ENCODE assay signal across 16 cellular contexts in the genomic region with DNA sequence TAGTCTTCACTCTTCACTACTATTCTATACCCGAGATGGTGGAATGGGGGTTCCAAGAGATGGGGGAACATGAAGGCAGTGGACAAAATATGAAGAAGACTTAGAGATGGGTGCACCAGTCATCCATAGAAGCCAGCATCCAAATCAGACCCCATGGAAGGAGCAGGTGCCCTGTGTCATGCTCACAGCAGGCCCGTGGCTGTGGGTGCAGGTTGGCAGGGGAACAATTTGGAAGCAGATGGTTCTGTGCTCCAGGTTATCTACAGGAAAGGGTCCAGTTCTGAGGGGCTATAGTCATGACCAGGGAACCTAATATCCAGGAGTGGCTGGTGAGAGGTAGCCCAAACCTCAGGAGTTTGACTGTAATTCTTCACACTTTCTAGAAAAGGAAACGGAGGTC. TPM values are rescaled to one million over a fixed set of nuclear protein-coding genes. Genes with fewer than 3 reads are reported as not detected.
DNase-seq lines count a peak whose midpoint lies in the region; ATAC-seq and TF ChIP-seq lines count a peak whose summit lies in the region.
"Had no signal": no experiment of that assay in that cellular context is flagged by ENCODE, and none has a peak within 500 bp of the region (broad histone marks: within the 10 kb centered on the region; RNA-seq: fewer than 3 reads in every experiment).

No MANE protein-coding gene starts in this region.

- TF ChIP-seq POLR2A in Peyer's patch (IDR thresholded peaks at IDR 0.05) = no peak

- H3K36me3 ChIP-seq in endodermal cell (ENCODE audit: control insufficient read depth, insufficient read depth, low read length) (no peaks in the 10 kb centered on the region), Peyer's patch (peaks cover 0 to 9% (median 0%) of the 10 kb centered on the region in 3 donors)
- H3K36me3 ChIP-seq: right lobe of liver had no signal

- H3K4me1 ChIP-seq in endodermal cell (ENCODE audit: control insufficient read depth, insufficient read depth, low read length) (no peaks in the 10 kb centered on the region), Peyer's patch (peaks cover 0 to 62% (median 7%) of the 10 kb centered on the region in 4 donors)

- H3K27me3 ChIP-seq in AG04450 (ENCODE audit: control insufficient read depth, insufficient read depth, low read length) (no peaks in the 10 kb centered on the region), endodermal cell (ENCODE audit: control insufficient read depth, insufficient read depth, low read length, poor library complexity, severe bottlenecking) (no peaks in the 10 kb centered on the region), Peyer's patch (no peaks in the 10 kb centered on the region)
- H3K27me3 ChIP-seq: right lobe of liver, tibial nerve had no signal

- H3K9me3 Mint-ChIP-seq in endodermal cell (no peaks in the 10 kb centered on the region), osteocyte (ENCODE audit: unreplicated experiment) (no peaks in the 10 kb centered on the region)
- H3K9me3 Mint-ChIP-seq: H9 had no signal

- H3K27me3 Mint-ChIP-seq in endodermal cell (ENCODE audit: insufficient read depth) = no peaks in the 10 kb centered on the region
- H3K27me3 Mint-ChIP-seq in osteocyte (ENCODE audit: unreplicated experiment) = no peaks in the 10 kb centered on the region

- ATAC-seq in GM21576 (IDR thresholded peaks at IDR 0.05; ENCODE audit: unreplicated experiment) (no peak), HG03039 (IDR thresholded peaks at IDR 0.05; ENCODE audit: unreplicated experiment) (no peak)
- ATAC-seq: right lobe of liver had no signal

- POLR2A ChIA-PET in AG04450 (lab: Yijun Ruan, JAX) (interaction anchor here (0.7 to 4.3 kb wide), 8 partner anchors 7 to 45 kb away, joined by 3 to 59 read pairs (median 10); a partner anchor contains a TSS), RWPE1 (lab: Yijun Ruan, JAX; ENCODE audit: low non-redundant PET) (no interaction called here)

- CTCF ChIA-PET in AG04450 (lab: Charles Lee) (interaction anchor here (7.4 kb wide), 1 partner anchor 34 kb away, joined by 76 read pairs; no protein-coding TSS in a partner anchor), RWPE1 (lab: Yijun Ruan, JAX) (interaction anchor here (1.1 kb wide), 1 partner anchor 35 kb away, joined by 4 read pairs; no protein-coding TSS in a partner anchor)

- TF ChIP-seq CTCF in AG04450 (IDR thresholded peaks at IDR 0.05; ENCODE audit: low read depth, low read length) (no peak), RWPE1 (conservative IDR thresholded peaks at IDR 0.05; ENCODE audit: low read depth) (no peak), endodermal cell (conservative IDR thresholded peaks at IDR 0.05) (no peak), osteocyte (IDR thresholded peaks at IDR 0.05) (no peak), Peyer's patch (IDR thresholded peaks at IDR 0.05) (no peak)

- H3K36me3 Mint-ChIP-seq in endodermal cell (ENCODE audit: low read depth) (peaks cover 19% of the 10 kb centered on the region), osteocyte (ENCODE audit: unreplicated experiment) (peaks cover 34% of the 10 kb centered on the region)

- H3K27ac ChIP-seq in AG04450 (ENCODE audit: low read depth, low read length) = peak overlapping the region; percentile 81
- peak overlapping the region; percentile 73 for H3K27ac ChIP-seq in RWPE1
- peak overlapping the region; percentile 98 for H3K27ac ChIP-seq in endodermal cell (ENCODE audit: low read depth, low read length)
- H3K27ac ChIP-seq in Peyer's patch = peak overlapping the region in 1 of 4 donors; percentile 40
- H3K27ac ChIP-seq: lower lobe of right lung, right lobe of liver had no signal

- H3K4me3 Mint-ChIP-seq in endodermal cell (no peak overlapping the region), osteocyte (ENCODE audit: unreplicated experiment) (no peak overlapping the region)
- H3K4me3 Mint-ChIP-seq: H9 had no signal

- H3K4me3 ChIP-seq in AG04450 (ENCODE audit: low read depth, low read length) (no peak overlapping the region), endodermal cell (ENCODE audit: low read length) (no peak overlapping the region), Peyer's patch (no peak overlapping the region)
- H3K4me3 ChIP-seq: lower lobe of right lung, right lobe of liver, tibial nerve had no signal

- H3K4me1 Mint-ChIP-seq in endodermal cell (peaks cover 1% of the 10 kb centered on the region), osteocyte (ENCODE audit: unreplicated experiment) (peaks cover 71% of the 10 kb centered on the region)

- WGBS in endodermal cell (ENCODE audit: insufficient coverage in 1 of 2, insufficient read length in 1 of 2), 2 experiments = 92 to 95% methylated on average over 2 to 3 of the region's 3 CpGs

- H3K9me3 ChIP-seq in AG04450 (ENCODE audit: control insufficient read depth, insufficient read depth, low read length) (no peaks in the 10 kb centered on the region), endodermal cell (ENCODE audit: control insufficient read depth, low read length) (no peaks in the 10 kb centered on the region), Peyer's patch (no peaks in the 10 kb centered on the region)
- H3K9me3 ChIP-seq: lower lobe of right lung, right lobe of liver, tibial nerve had no signal

- H3K27ac Mint-ChIP-seq in endodermal cell (no peak overlapping the region), osteocyte (ENCODE audit: unreplicated experiment) (peak overlapping the region; percentile 92)
- H3K27ac Mint-ChIP-seq: H9 had no signal

- H3K9ac ChIP-seq in endodermal cell (ENCODE audit: extremely low read depth, low read length, poor library complexity, severe bottlenecking) = no peak overlapping the region

- DNase-seq in AG04450 (ENCODE audit: low read depth, low spot score) (no peak), RWPE1 (ENCODE audit: low spot score) (no peak), endodermal cell (no peak), osteocyte (ENCODE audit: extremely low spot score, unreplicated experiment) (no peak), cortex of kidney (lab: John Stamatoyannopoulos, UW) (no peak), Peyer's patch (no peak)
- DNase-seq: COR-L47; H9; lower lobe of right lung; NCI-H2029 treated with DMSO at 0.1 percent for 48 hours; NCI-H524 treated with DMSO at 0.1 percent for 48 hours; right lobe of liver; stimulated activated CD4-positive, alpha-beta T cell treated with anti-CD3 and anti-CD28 coated beads, Interleukin-4, amount 100 ng/mL, for 4 hours had no signal

RNA-seq across cellular contexts. Expression of a gene that starts 9.6 kb away (rescaled TPM):
- 10.5 and 20.6 TPM in 2 replicates for polyA plus RNA-seq in AG04450 (2011; rRNA removed)
- polyA minus RNA-seq in AG04450 (2011; rRNA and poly(A)+ RNA removed) = 8.4 and 13.4 TPM in 2 replicates
- total RNA-seq in endodermal cell (1 to 10 TPM; 6.4 to 6.8 TPM), osteocyte (9.6 and 11.1 TPM in 2 replicates), Peyer's patch (10 to 100 TPM in 2 of 4 donors, 1 to 10 TPM in 2; 4.6 to 66.0 (median 10.9) TPM)
- polyA plus RNA-seq in endodermal cell (2013, experiment 1 of 2) = 12.6 TPM
- 14.1 TPM for polyA plus RNA-seq in endodermal cell (2013, experiment 2 of 2)

RNA-seq across cellular contexts. Expression of a gene that starts 20.3 kb away (rescaled TPM):
- 1,281 and 1,465 TPM in 2 replicates for polyA plus RNA-seq in AG04450 (2011; rRNA removed)
- polyA minus RNA-seq in AG04450 (2011; rRNA and poly(A)+ RNA removed) = 747 and 998 TPM in 2 replicates
- total RNA-seq in endodermal cell (10 to 100 TPM; 65.0 to 80.4 TPM), osteocyte (421 and 452 TPM in 2 replicates), Peyer's patch (100 to 1,000 TPM in 3 of 4 donors, 10 to 100 TPM in 1; 52.2 to 214 (median 123) TPM)
- polyA plus RNA-seq in endodermal cell (2013, experiment 1 of 2) = 167 TPM
- polyA plus RNA-seq in endodermal cell (2013, experiment 2 of 2) = 179 TPM
